In the genomic region with DNA sequence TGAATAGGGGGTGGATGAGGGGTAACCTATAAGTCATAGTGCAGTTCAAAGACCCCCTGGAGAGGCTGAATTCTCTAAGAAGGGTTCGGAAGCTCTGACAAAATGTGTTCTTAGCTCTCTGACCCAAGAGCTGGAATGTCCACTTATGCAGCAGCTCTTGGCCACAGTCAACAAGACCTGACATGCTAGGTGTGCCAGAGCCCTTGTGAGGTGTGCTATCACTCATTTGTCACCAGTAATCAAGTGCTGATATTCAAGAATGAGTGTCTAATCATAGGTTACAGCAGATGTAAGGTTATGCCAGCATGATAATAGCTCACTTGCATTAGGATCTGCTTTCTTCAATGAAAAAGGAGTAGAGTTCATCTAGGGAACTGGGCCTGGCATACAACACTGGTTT, we compare ENCODE assay signal across 23 cellular contexts. TPM values are rescaled to one million over a fixed set of nuclear protein-coding genes. Genes with fewer than 3 reads are reported as not detected.
"Had no signal": no experiment of that assay in that cellular context is flagged by ENCODE, and none has a peak within 500 bp of the region (broad histone marks: within the 10 kb centered on the region; RNA-seq: fewer than 3 reads in every experiment).

No MANE protein-coding gene starts in this region.

- H3K27me3 ChIP-seq: colonic mucosa, dorsolateral prefrontal cortex, gastroesophageal sphincter, heart right ventricle, ovary, tibial artery, uterus had no signal

- ATAC-seq: activated CD8-positive, alpha-beta memory T cell treated with anti-CD3 and anti-CD28 coated beads, Interleukin-2, amount 10 ng/mL, durations not matched to agents 7 days and 5 days; activated CD8-positive, alpha-beta T cell treated with anti-CD3 and anti-CD28 coated beads for 36 hours; gastroesophageal sphincter; natural killer cell treated with Interleukin-12 subunit alpha and Interleukin-12 subunit beta and Interleukin-15 and Interleukin-18, amount 100 ng/mL, for 72 hours had no signal

- H3K36me3 ChIP-seq: colonic mucosa, heart right ventricle, ovary, prostate gland, tibial artery, uterus had no signal

- FAIRE-seq: TTC549 had no signal

- H3K27ac ChIP-seq: colonic mucosa, dorsolateral prefrontal cortex, gastroesophageal sphincter, ovary, prostate gland, tibial artery, uterus, WERI-Rb-1 had no signal

- H3K4me1 ChIP-seq: colonic mucosa, gastroesophageal sphincter, prostate gland, tibial artery, uterus had no signal

- DNase-seq: activated CD4-positive, alpha-beta T cell treated with anti-CD3 and anti-CD28 coated beads, Interleukin-2, amount 10 ng/mL, durations not matched to agents 7 days and 5 days; activated CD4-positive, CD25-positive, alpha-beta regulatory T cell treated with anti-CD3 and anti-CD28 coated beads, Interleukin-2, amount 50 U/mL, for 72 hours; activated CD8-positive, alpha-beta memory T cell treated with anti-CD3 and anti-CD28 coated beads, Interleukin-2, amount 10 ng/mL, durations not matched to agents 7 days and 5 days; activated CD8-positive, alpha-beta T cell treated with anti-CD3 and anti-CD28 coated beads for 36 hours; activated effector memory CD4-positive, alpha-beta T cell treated with anti-CD3 and anti-CD28 coated beads, Interleukin-2, amount 50 U/mL, for 16 hours; activated naive CD4-positive, alpha-beta T cell treated with anti-CD3 and anti-CD28 coated beads, Interleukin-2, amount 10 ng/mL, durations not matched to agents 7 days and 5 days; activated T-cell treated with anti-CD3 and anti-CD28 coated beads for 4 hours; amygdala; colonic mucosa; dorsolateral prefrontal cortex; heart right ventricle; islet precursor cell; ovary; stimulated activated CD4-positive, alpha-beta T cell treated with anti-CD3 and anti-CD28 coated beads, Interleukin-12 subunit alpha, Interleukin-12 subunit beta, amount 100 ng/mL, for 4 hours; substantia nigra; T-helper 1 cell; tibial artery; uterus; WERI-Rb-1 had no signal

- H3K4me3 ChIP-seq: colonic mucosa, dorsolateral prefrontal cortex, gastroesophageal sphincter, heart right ventricle, ovary, prostate gland, tibial artery, uterus had no signal

- H3K9me3 ChIP-seq: colonic mucosa, gastroesophageal sphincter, heart right ventricle, ovary, prostate gland, tibial artery, uterus had no signal

RNA-seq across cellular contexts. Expression of a gene that starts 35.0 kb away (rescaled TPM):
- total RNA-seq: activated CD4-positive, alpha-beta T cell treated with anti-CD3 and anti-CD28 coated beads, Interleukin-2, amount 10 ng/mL, durations not matched to agents 7 days and 5 days; activated CD8-positive, alpha-beta memory T cell treated with anti-CD3 and anti-CD28 coated beads, Interleukin-2, amount 10 ng/mL, durations not matched to agents 7 days and 5 days; activated CD8-positive, alpha-beta T cell treated with anti-CD3 and anti-CD28 coated beads for 36 hours; natural killer cell treated with Interleukin-12 subunit alpha and Interleukin-12 subunit beta and Interleukin-15 and Interleukin-18, amount 100 ng/mL, for 72 hours had no signal
